8 cellular contexts compared by ENCODE assay signal in genomic region chr14:75126679-75127473, GRCh38. TPM values are rescaled to one million over a fixed set of nuclear protein-coding genes. Genes with fewer than 3 reads are reported as not detected.
DNase-seq lines count a peak whose midpoint lies in the region; ATAC-seq and TF ChIP-seq lines count a peak whose summit lies in the region.

NEK9 (minus strand) TSS chr14:75127048; CDS start chr14:75126921, 127 bp downstream.

- intact Hi-C loops in activated B cell treated with CpG ODN at 0.5 μM for 24 hours (cut with micrococcal nuclease): loop anchor here (1.0 to 2.0 kb wide), 4 partner anchors 49 to 534 kb away; partner anchors contain the start of genes ERG28, TMED10 and TTLL5

- H3K27me3 ChIP-seq in ACC112 (ENCODE audit: insufficient read depth, low read length): no peaks in the 10 kb centered on the region

- peak within 1 kb of the TSS; percentile 96 for H3K4me3 Mint-ChIP-seq in activated B cell treated with CpG ODN at 0.5 μM for 24 hours

- DNase-seq in NCI-H2227 treated with DMSO at 0.1 percent for 48 hours (lab: John Stamatoyannopoulos, UW) (peak; percentile 67), activated B cell treated with CpG ODN at 0.5 μM for 24 hours (peak; percentile 86), cardiac fibroblast (ENCODE audit: low read depth in 2 of 2) (peak; percentile 86), iris pigment epithelial cell (ENCODE audit: low read depth) (peak; percentile 85)
- DNase-seq in stimulated activated CD4-positive, alpha-beta T cell treated with anti-CD3 and anti-CD28 coated beads, Interleukin-12 subunit alpha, Interleukin-12 subunit beta, amount 100 ng/mL, for 4 hours: peak; percentile 88

- no peaks in the 10 kb centered on the region for H3K27me3 Mint-ChIP-seq in activated B cell treated with CpG ODN at 0.5 μM for 24 hours

- POLR2A ChIA-PET in activated B cell treated with CpG ODN at 0.5 μM for 24 hours (lab: Charles Lee): interaction anchor here (0.6 to 3.4 kb wide), 35 partner anchors 9 to 1921 kb away, joined by 3 to 23 read pairs (median 4); partner anchors contain the start of genes ACYP1, BATF, ERG28 and FLVCR2

- H3K27ac Mint-ChIP-seq in activated B cell treated with CpG ODN at 0.5 μM for 24 hours: peak within 1 kb of the TSS; percentile 94

- H3K9me3 Mint-ChIP-seq in activated B cell treated with CpG ODN at 0.5 μM for 24 hours: no peaks in the 10 kb centered on the region

- peaks cover 43% of the 10 kb centered on the region for H3K79me2 ChIP-seq in ACC112 (ENCODE audit: control insufficient read depth, insufficient read depth, low read length, unreplicated experiment)

- peak within 1 kb of the TSS; percentile 71 for H2AFZ ChIP-seq in ACC112 (ENCODE audit: low read length, unreplicated experiment)

- H3K36me3 Mint-ChIP-seq in activated B cell treated with CpG ODN at 0.5 μM for 24 hours (ENCODE audit: low read depth): peaks cover 29% of the 10 kb centered on the region

- CTCF ChIA-PET in activated B cell treated with CpG ODN at 0.5 μM for 24 hours (lab: Charles Lee): interaction anchor here (0.6 to 1.3 kb wide), 3 partner anchors 168 to 286 kb away, joined by 3 to 7 read pairs (median 3); no protein-coding TSS in a partner anchor

- peaks cover 38% of the 10 kb centered on the region for H3K4me1 Mint-ChIP-seq in activated B cell treated with CpG ODN at 0.5 μM for 24 hours

- peaks cover 26% of the 10 kb centered on the region for H3K4me1 ChIP-seq in ACC112 (ENCODE audit: control insufficient read depth, insufficient read depth, low read length, unreplicated experiment)

- H3K36me3 ChIP-seq in ACC112 (ENCODE audit: insufficient read depth, low read length): no peaks in the 10 kb centered on the region

- peak within 1 kb of the TSS; percentile 84 for H3K27ac ChIP-seq in ACC112 (ENCODE audit: low read depth, low read length)

- TF ChIP-seq CTCF in activated B cell treated with CpG ODN at 0.5 μM for 24 hours (IDR thresholded peaks at IDR 0.05) (no peak), cardiac fibroblast (IDR thresholded peaks at IDR 0.05; ENCODE audit: low read depth, low read length) (no peak)

- H3K4me3 ChIP-seq in ACC112 (ENCODE audit: low read depth, low read length): peak within 1 kb of the TSS; percentile 85
- H3K4me3 ChIP-seq in cardiac fibroblast (replicated peaks in 1 of 2; ENCODE audit: low read depth in 2 of 2, low read length in 2 of 2): peak within 1 kb of the TSS; percentile 47 to 73

- ATAC-seq in GM18873 (IDR thresholded peaks at IDR 0.05; ENCODE audit: low FRiP score, unreplicated experiment) (peak; percentile 74), HG03139 (IDR thresholded peaks at IDR 0.05; ENCODE audit: unreplicated experiment) (peak; percentile 83), activated B cell treated with CpG ODN at 0.5 μM for 24 hours (ENCODE audit: low read depth) (peak; percentile 88)

RNA-seq across cellular contexts. Expression of gene NEK9, which starts in this region (rescaled TPM):
- 96.1 and 97.7 TPM in 2 replicates for total RNA-seq in activated B cell treated with CpG ODN at 0.5 μM for 24 hours

Comparison
In these comparisons a context has a peak if more than half of its experiments do, and no peak if none do; other contexts are left out.
1. Peak in every context shown above with its lines: DNase-seq, ATAC-seq, H3K4me3 ChIP-seq and H3K27ac ChIP-seq.